1 cellular context compared by ENCODE assay signal in genomic region chr6:30066577-30067459, GRCh38.
TF ChIP-seq lines count a peak whose summit lies in the region.

Gene PPP1R11, plus strand, starts transcription at chr6:30067198. Its CDS starts 213 bp downstream, at chr6:30067411.

TF ChIP-seq in K562, 482 proteins besides CTCF, POLR2A, EP300 and RAD21 (continued from another document and continues in another):
- TF ChIP-seq RERE (CRISPR knock-in tag; IDR thresholded peaks at IDR 0.05; ENCODE audit: borderline replicate concordance) = 0 out of 2 replicates have a peak, but pooled peaks have one; percentile 29
- TF ChIP-seq RFX5 (IDR thresholded peaks at IDR 0.05; ENCODE audit: low read depth, low read length) = 0 out of 2 replicates have a peak, but pooled peaks have one; percentile 22
- TF ChIP-seq PYGO2 (tag; IDR thresholded peaks at IDR 0.05) = no peak
- peak; percentile 85 for TF ChIP-seq L3MBTL2 (IDR thresholded peaks at IDR 0.05)
- TF ChIP-seq NKRF (IDR thresholded peaks at IDR 0.05; ENCODE audit: borderline replicate concordance) = peak; percentile 26; the same call in 1 of the 2 replicates
- TF ChIP-seq JUNB (CRISPR knock-in tag; conservative IDR thresholded peaks at IDR 0.05) = peak; percentile 60
- no peak; the same call in 1 of the 2 replicates for TF ChIP-seq ZBTB1 (CRISPR knock-in tag; IDR thresholded peaks at IDR 0.05; ENCODE audit: borderline replicate concordance, low read depth)
- TF ChIP-seq MEF2A (IDR thresholded peaks at IDR 0.05; ENCODE audit: control insufficient read depth, low read depth, low read length) = 0 out of 2 replicates have a peak, but pooled peaks have one; percentile 13
- peak; percentile 31 to 52; a peak in 2 of 4 replicates for TF ChIP-seq MLLT1 (IDR thresholded peaks at IDR 0.05)
- peak; percentile 65; the same call in 1 of the 2 replicates for TF ChIP-seq ZNF165 (CRISPR knock-in tag; IDR thresholded peaks at IDR 0.05; ENCODE audit: borderline replicate concordance)
- no peak for TF ChIP-seq FOXJ3 (CRISPR knock-in tag; IDR thresholded peaks at IDR 0.05)
- TF ChIP-seq USF1 (CRISPR knock-in tag; IDR thresholded peaks at IDR 0.05) = peak; percentile 40; the same call in 1 of the 2 replicates
- TF ChIP-seq CBFB (CRISPR knock-in tag; IDR thresholded peaks at IDR 0.05) = no peak
- no peak for TF ChIP-seq BDP1 (IDR thresholded peaks at IDR 0.05; ENCODE audit: insufficient read depth, insufficient read length)
- no peak for TF ChIP-seq CHAMP1 (IDR thresholded peaks at IDR 0.05)
- TF ChIP-seq THAP12 (CRISPR knock-in tag; IDR thresholded peaks at IDR 0.05) = peak; percentile 37; the same call in 1 of the 2 replicates
- TF ChIP-seq PHTF2 (CRISPR knock-in tag; IDR thresholded peaks at IDR 0.05) = no peak
- peak; percentile 75 for TF ChIP-seq RB1 (IDR thresholded peaks at IDR 0.05; ENCODE audit: low read depth)
- no peak for TF ChIP-seq CHD1 (IDR thresholded peaks at IDR 0.05; ENCODE audit: low read length)
- TF ChIP-seq POLR3A (IDR thresholded peaks at IDR 0.05; ENCODE audit: borderline replicate concordance, extremely low read depth, insufficient read depth, insufficient read length) = no peak
- no peak for TF ChIP-seq CEBPB (tag; IDR thresholded peaks at IDR 0.05)
- TF ChIP-seq ZNF507 (tag; conservative IDR thresholded peaks at IDR 0.05) = no peak
- no peak for TF ChIP-seq ZKSCAN3 (CRISPR knock-in tag; IDR thresholded peaks at IDR 0.05)
- TF ChIP-seq UBTF (IDR thresholded peaks at IDR 0.05; ENCODE audit: borderline replicate concordance in 1 of 2, low read depth in 2 of 2, low read length in 2 of 2) = peak; percentile 84 to 88; a peak in 2 of 4 replicates
- peak; percentile 99 for TF ChIP-seq ELF2 (CRISPR knock-in tag; IDR thresholded peaks at IDR 0.05)
- TF ChIP-seq ATF4 (CRISPR knock-in tag; IDR thresholded peaks at IDR 0.05) = peak; percentile 43; the same call in 1 of the 2 replicates
- no peak for TF ChIP-seq ELK1 (CRISPR knock-in tag; IDR thresholded peaks at IDR 0.05)
- no peak; the same call in 1 of the 2 replicates for TF ChIP-seq ARID1B (IDR thresholded peaks at IDR 0.05)
- TF ChIP-seq JUN (IDR thresholded peaks at IDR 0.05; ENCODE audit: borderline replicate concordance, low read depth, low read length) = peak; percentile 84
- TF ChIP-seq JUN (CRISPR knock-in tag; IDR thresholded peaks at IDR 0.05; ENCODE audit: borderline replicate concordance) = no peak
- peak; percentile 92 for TF ChIP-seq MEIS2 (IDR thresholded peaks at IDR 0.05; ENCODE audit: partially characterized antibody)
- TF ChIP-seq ZNF561 (CRISPR knock-in tag; conservative IDR thresholded peaks at IDR 0.05) = no peak
- peak; percentile 23; the same call in 1 of the 2 replicates for TF ChIP-seq GTF2F1 (IDR thresholded peaks at IDR 0.05; ENCODE audit: low read depth, low read length)
- no peak for TF ChIP-seq ZNF212 (CRISPR knock-in tag; IDR thresholded peaks at IDR 0.05)
- no peak for TF ChIP-seq ZNF668 (CRISPR knock-in tag; IDR thresholded peaks at IDR 0.05)
- TF ChIP-seq XRCC5 (IDR thresholded peaks at IDR 0.05; ENCODE audit: low read depth, low read length) = peak; percentile 85; the same call in 1 of the 2 replicates
- TF ChIP-seq SIX5 (IDR thresholded peaks at IDR 0.05; ENCODE audit: borderline replicate concordance in 1 of 2, insufficient read depth in 1 of 2, low read depth in 1 of 2, low read length in 2 of 2) = peak; percentile 46 to 70; a peak in 3 of 4 replicates
- TF ChIP-seq RHOXF2B (CRISPR knock-in tag; conservative IDR thresholded peaks at IDR 0.05) = no peak
- TF ChIP-seq TFAP4 (CRISPR knock-in tag; IDR thresholded peaks at IDR 0.05; ENCODE audit: borderline replicate concordance) = peak; percentile 96
